In genomic region chr16:6066601-6067000, GRCh38 we compare ENCODE assay signal across 24 cellular contexts.
"Had no signal": no experiment of that assay in that cellular context is flagged by ENCODE, and none has a peak within 500 bp of the region (broad histone marks: within the 10 kb centered on the region; RNA-seq: fewer than 3 reads in every experiment).

No MANE protein-coding gene starts in this region.

- H3K9me3 ChIP-seq: esophagus squamous epithelium, gastroesophageal sphincter, transverse colon had no signal

- H3K4me1 Mint-ChIP-seq: activated T-helper 17 cell treated with anti-CD3 and anti-CD28 coated beads, Interleukin-2, amount 50 U/mL, for 72 hours; memory B cell; nephron; stimulated activated effector memory CD8-positive, alpha-beta T cell treated with anti-CD3 and anti-CD28 coated beads, Interleukin-12 subunit alpha, Interleukin-12 subunit beta, amount 100 ng/mL, for 72 hours had no signal

- H3K9me3 Mint-ChIP-seq: nephron had no signal

- H3K27ac Mint-ChIP-seq: activated CD8-positive, alpha-beta T cell treated with anti-CD3 and anti-CD28 coated beads, Interleukin-2, amount 10 ng/mL, durations not matched to agents 7 days and 5 days; activated naive CD4-positive, alpha-beta T cell treated with anti-CD3 and anti-CD28 coated beads, Interleukin-2, amount 50 U/mL, for 72 hours; activated T-helper 17 cell treated with anti-CD3 and anti-CD28 coated beads, Interleukin-2, amount 50 U/mL, for 72 hours; memory B cell; nephron; stimulated activated effector memory CD8-positive, alpha-beta T cell treated with anti-CD3 and anti-CD28 coated beads, Interleukin-12 subunit alpha, Interleukin-12 subunit beta, amount 100 ng/mL, for 72 hours; T-helper 2 cell treated with Interferon-gamma antibody and Interleukin-4, amounts not matched to agents 5 μg/mL and 100 μg/mL, for 36 hours had no signal

- DNase-seq: activated CD4-positive, alpha-beta T cell treated with anti-CD3 and anti-CD28 coated beads, Interleukin-2, amount 50 U/mL, for 1 hour; activated CD4-positive, CD25-positive, alpha-beta regulatory T cell treated with anti-CD3 and anti-CD28 coated beads, Interleukin-2, amount 50 U/mL, for 72 hours; activated CD8-positive, alpha-beta T cell treated with anti-CD3 and anti-CD28 coated beads, Interleukin-2, amount 10 ng/mL, durations not matched to agents 7 days and 5 days; activated T-cell treated with anti-CD3 and anti-CD28 coated beads, Interleukin-2, amount 50 U/mL, for 1 hour; aorta; esophagus squamous epithelium; heart left ventricle; islet precursor cell; left cardiac atrium; occipital lobe; small intestine; stimulated activated CD4-positive, alpha-beta T cell treated with anti-CD3 and anti-CD28 coated beads, Interleukin-2, amount 100 ng/mL, for 24 hours; transverse colon had no signal

- H3K36me3 Mint-ChIP-seq: activated naive CD4-positive, alpha-beta T cell treated with anti-CD3 and anti-CD28 coated beads, Interleukin-2, amount 50 U/mL, for 72 hours; brain; memory B cell; stimulated activated effector memory CD8-positive, alpha-beta T cell treated with anti-CD3 and anti-CD28 coated beads, Interleukin-12 subunit alpha, Interleukin-12 subunit beta, amount 100 ng/mL, for 72 hours had no signal

- H3K36me3 ChIP-seq: esophagus squamous epithelium, gastroesophageal sphincter, heart left ventricle, transverse colon had no signal

- H3K27me3 ChIP-seq: esophagus squamous epithelium, gastroesophageal sphincter, transverse colon had no signal

- H3K4me3 Mint-ChIP-seq: activated CD8-positive, alpha-beta T cell treated with anti-CD3 and anti-CD28 coated beads, Interleukin-2, amount 10 ng/mL, durations not matched to agents 7 days and 5 days; activated T-helper 17 cell treated with anti-CD3 and anti-CD28 coated beads, Interleukin-2, amount 50 U/mL, for 72 hours; brain; memory B cell; nephron; stimulated activated effector memory CD8-positive, alpha-beta T cell treated with anti-CD3 and anti-CD28 coated beads, Interleukin-12 subunit alpha, Interleukin-12 subunit beta, amount 100 ng/mL, for 72 hours; T-helper 2 cell treated with Interferon-gamma antibody and Interleukin-4, amounts not matched to agents 5 μg/mL and 100 μg/mL, for 36 hours had no signal

- H3K27ac ChIP-seq: esophagus squamous epithelium, gastroesophageal sphincter, heart left ventricle, transverse colon, VCaP had no signal

- H3K4me3 ChIP-seq: esophagus squamous epithelium, gastroesophageal sphincter, heart left ventricle, transverse colon had no signal

- FAIRE-seq: colon, small intestine, urothelium cell line had no signal

- H3K27me3 Mint-ChIP-seq: activated T-helper 17 cell treated with anti-CD3 and anti-CD28 coated beads, Interleukin-2, amount 50 U/mL, for 72 hours; memory B cell had no signal

- H3K4me1 ChIP-seq: esophagus squamous epithelium, gastroesophageal sphincter, heart left ventricle, transverse colon had no signal
